Comparison of ENCODE assay signal across 15 cellular contexts in the genomic region with DNA sequence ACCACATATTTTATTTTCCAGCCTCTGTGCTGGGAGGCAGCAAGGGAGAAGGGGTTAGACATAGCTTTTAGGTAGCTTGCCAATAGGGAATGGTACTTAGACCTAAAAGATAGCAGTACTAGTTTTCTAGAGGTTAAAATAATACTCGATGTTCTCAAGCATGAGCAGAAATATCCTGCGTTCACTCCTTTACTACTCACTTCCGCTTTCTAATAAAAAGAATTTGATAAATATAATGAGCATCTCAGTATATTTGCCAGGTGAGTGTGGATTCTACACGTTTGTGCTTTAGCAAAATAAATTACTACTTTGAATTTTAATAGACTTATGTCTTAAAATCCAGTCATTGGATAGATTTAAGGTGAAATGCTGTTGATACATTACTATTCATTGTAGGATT. TPM values are rescaled to one million over a fixed set of nuclear protein-coding genes. Genes with fewer than 3 reads are reported as not detected.
DNase-seq lines count a peak whose midpoint lies in the region; ATAC-seq, FAIRE-seq and TF ChIP-seq lines count a peak whose summit lies in the region.
"Had no signal": no experiment of that assay in that cellular context is flagged by ENCODE, and none has a peak within 500 bp of the region (broad histone marks: within the 10 kb centered on the region; RNA-seq: fewer than 3 reads in every experiment).

No MANE protein-coding gene starts in this region.

- no peak for ATAC-seq in activated T-cell treated with anti-CD3 and anti-CD28 coated beads, Interleukin-2, amount 50 U/mL, for 72 hours (replicated peaks in 1 of 2)
- ATAC-seq in lower lobe of right lung = no peak
- ATAC-seq: Right ventricle myocardium inferior had no signal

- no peaks in the 10 kb centered on the region for H3K27me3 Mint-ChIP-seq in activated T-cell treated with anti-CD3 and anti-CD28 coated beads, Interleukin-2, amount 50 U/mL, for 72 hours (ENCODE audit: low read depth)
- H3K27me3 Mint-ChIP-seq in activated T-helper 2 cell treated with anti-CD3 and anti-CD28 coated beads, Interferon-gamma antibody, Interleukin-2, Interleukin-4, amounts not matched to agents 10 μg/mL and 5 μg/mL and 100 μg/mL, durations not matched to agents 14 hours and 24 hours and 36 hours (ENCODE audit: low read depth) = no peaks in the 10 kb centered on the region
- H3K27me3 Mint-ChIP-seq: activated naive CD8-positive, alpha-beta T cell treated with anti-CD3 and anti-CD28 coated beads, Interleukin-2, amount 10 ng/mL, durations not matched to agents 7 days and 5 days had no signal

- DNase-seq in activated T-cell treated with anti-CD3 and anti-CD28 coated beads, Interleukin-2, amount 50 U/mL, for 72 hours = no peak
- DNase-seq in activated T-cell treated with anti-CD3 and anti-CD28 coated beads for 4 hours = no peak
- DNase-seq in activated T-helper 2 cell treated with anti-CD3 and anti-CD28 coated beads, Interferon-gamma antibody, Interleukin-2, Interleukin-4, amounts not matched to agents 10 μg/mL and 5 μg/mL and 100 μg/mL, durations not matched to agents 14 hours and 24 hours and 36 hours (ENCODE audit: low spot score) = no peak
- no peak for DNase-seq in spleen
- DNase-seq in lower lobe of right lung = no peak
- no peak for DNase-seq in GM10266 (ENCODE audit: extremely low spot score)
- DNase-seq in small intestine = no peak
- DNase-seq: activated CD4-positive, alpha-beta T cell treated with anti-CD3 and anti-CD28 coated beads, Interleukin-2, amount 50 U/mL, for 4 hours; activated naive CD8-positive, alpha-beta T cell treated with anti-CD3 and anti-CD28 coated beads, Interleukin-2, amount 10 ng/mL, durations not matched to agents 7 days and 5 days; NCI-H2029 treated with DMSO at 0.1 percent for 48 hours; NCI-H526 treated with DMSO at 0.1 percent for 48 hours; upper lobe of left lung had no signal

- no peak for TF ChIP-seq CTCF in spleen (IDR thresholded peaks at IDR 0.05 in 8 of 11, conservative IDR thresholded peaks at IDR 0.05 in 3 of 11)
- no peak for TF ChIP-seq CTCF in lower lobe of right lung (IDR thresholded peaks at IDR 0.05)
- no peak for TF ChIP-seq CTCF in GM10266 (IDR thresholded peaks at IDR 0.05; ENCODE audit: control insufficient read depth, insufficient read depth, low read depth, missing control alignments)

- H3K4me3 ChIP-seq in spleen (no peak overlapping the region), lower lobe of right lung (no peak overlapping the region), small intestine (ENCODE audit: low read depth in 1 of 2, low read length in 2 of 2) (no peak overlapping the region)
- H3K4me3 ChIP-seq: cardiac muscle cell, upper lobe of left lung had no signal

- no peaks in the 10 kb centered on the region for H3K27me3 ChIP-seq in spleen (replicated peaks in 1 of 7)
- H3K27me3 ChIP-seq in lower lobe of right lung (ENCODE audit: low read depth) = no peaks in the 10 kb centered on the region
- no peaks in the 10 kb centered on the region for H3K27me3 ChIP-seq in small intestine (ENCODE audit: control insufficient read depth in 2 of 2, insufficient read depth in 2 of 2, low read length in 2 of 2)
- H3K27me3 ChIP-seq: cardiac muscle cell, upper lobe of left lung had no signal

- intact Hi-C loops in activated T-helper 2 cell treated with anti-CD3 and anti-CD28 coated beads, Interferon-gamma antibody, Interleukin-2, Interleukin-4, amounts not matched to agents 10 μg/mL and 5 μg/mL and 100 μg/mL, durations not matched to agents 14 hours and 24 hours and 36 hours (cut with micrococcal nuclease) = loop anchor here (2.0 to 5.0 kb wide), 2 partner anchors 197 to 705 kb away; no protein-coding TSS in a partner anchor
- intact Hi-C loops in spleen (cut with DNase I; ENCODE audit: low total_unique reads) = no loop called here
- intact Hi-C loops in lower lobe of right lung (cut with DNase I) = no loop called here

- peaks cover 23% of the 10 kb centered on the region for H3K36me3 ChIP-seq in KOPT-K1 (ENCODE audit: insufficient read depth, low read length)
- no peaks in the 10 kb centered on the region for H3K36me3 ChIP-seq in spleen
- H3K36me3 ChIP-seq in lower lobe of right lung = no peaks in the 10 kb centered on the region
- no peaks in the 10 kb centered on the region for H3K36me3 ChIP-seq in small intestine (ENCODE audit: control insufficient read depth in 2 of 2, insufficient read depth in 2 of 2, low read length in 2 of 2)
- H3K36me3 ChIP-seq: cardiac muscle cell, upper lobe of left lung had no signal

- FAIRE-seq in small intestine (lab: Jason Lieb, UNC) = no peak

- H3K27ac Mint-ChIP-seq in activated T-cell treated with anti-CD3 and anti-CD28 coated beads, Interleukin-2, amount 50 U/mL, for 72 hours = peak overlapping the region; percentile 98
- H3K27ac Mint-ChIP-seq in activated T-helper 2 cell treated with anti-CD3 and anti-CD28 coated beads, Interferon-gamma antibody, Interleukin-2, Interleukin-4, amounts not matched to agents 10 μg/mL and 5 μg/mL and 100 μg/mL, durations not matched to agents 14 hours and 24 hours and 36 hours = peak overlapping the region; percentile 91
- H3K27ac Mint-ChIP-seq: activated naive CD8-positive, alpha-beta T cell treated with anti-CD3 and anti-CD28 coated beads, Interleukin-2, amount 10 ng/mL, durations not matched to agents 7 days and 5 days had no signal

- H3K4me1 Mint-ChIP-seq in activated T-cell treated with anti-CD3 and anti-CD28 coated beads, Interleukin-2, amount 50 U/mL, for 72 hours (ENCODE audit: low read depth) = peaks cover 90% of the 10 kb centered on the region
- peaks cover 81% of the 10 kb centered on the region for H3K4me1 Mint-ChIP-seq in activated T-helper 2 cell treated with anti-CD3 and anti-CD28 coated beads, Interferon-gamma antibody, Interleukin-2, Interleukin-4, amounts not matched to agents 10 μg/mL and 5 μg/mL and 100 μg/mL, durations not matched to agents 14 hours and 24 hours and 36 hours (ENCODE audit: low read depth)

- WGBS in spleen, 5 donors = 63 to 78% (median 71%) methylated on average over 4 of the region's 4 CpGs
- WGBS in small intestine, 3 donors = 89 to 95% (median 91%) methylated on average over 4 of the region's 4 CpGs

- peak overlapping the region; percentile 57 to 87 for H3K4me3 Mint-ChIP-seq in activated T-cell treated with anti-CD3 and anti-CD28 coated beads, Interleukin-2, amount 50 U/mL, for 72 hours
- peak overlapping the region; percentile 26 for H3K4me3 Mint-ChIP-seq in activated T-helper 2 cell treated with anti-CD3 and anti-CD28 coated beads, Interferon-gamma antibody, Interleukin-2, Interleukin-4, amounts not matched to agents 10 μg/mL and 5 μg/mL and 100 μg/mL, durations not matched to agents 14 hours and 24 hours and 36 hours (ENCODE audit: low read depth)
- H3K4me3 Mint-ChIP-seq: activated naive CD8-positive, alpha-beta T cell treated with anti-CD3 and anti-CD28 coated beads, Interleukin-2, amount 10 ng/mL, durations not matched to agents 7 days and 5 days had no signal

- H3K9me3 ChIP-seq in KOPT-K1 (ENCODE audit: insufficient read depth, low read length, poor library complexity, severe bottlenecking) (no peaks in the 10 kb centered on the region), spleen (no peaks in the 10 kb centered on the region), lower lobe of right lung (no peaks in the 10 kb centered on the region), small intestine (ENCODE audit: control insufficient read depth, low read depth) (no peaks in the 10 kb centered on the region)
- H3K9me3 ChIP-seq: upper lobe of left lung had no signal

- peaks cover 27 to 42% of the 10 kb centered on the region in 2 donors for H3K36me3 Mint-ChIP-seq in activated T-cell treated with anti-CD3 and anti-CD28 coated beads, Interleukin-2, amount 50 U/mL, for 72 hours (ENCODE audit: insufficient read depth in 2 of 2)
- peaks cover 89% of the 10 kb centered on the region for H3K36me3 Mint-ChIP-seq in activated T-helper 2 cell treated with anti-CD3 and anti-CD28 coated beads, Interferon-gamma antibody, Interleukin-2, Interleukin-4, amounts not matched to agents 10 μg/mL and 5 μg/mL and 100 μg/mL, durations not matched to agents 14 hours and 24 hours and 36 hours (ENCODE audit: low read depth)

- TF ChIP-seq POLR2A in spleen (IDR thresholded peaks at IDR 0.05) = no peak

- H3K27ac ChIP-seq in KOPT-K1 (ENCODE audit: low read depth, low read length, poor library complexity, severe bottlenecking) (peak overlapping the region; percentile 24), spleen (peak overlapping the region in 6 of 8 donors; percentile 33 to 96 (median 74)), lower lobe of right lung (no peak overlapping the region), small intestine (ENCODE audit: low read depth in 1 of 2, low read length in 1 of 2) (no peak overlapping the region)
- H3K27ac ChIP-seq: cardiac muscle cell had no signal

- H3K4me1 ChIP-seq in spleen (peaks cover 26 to 100% (median 83%) of the 10 kb centered on the region in 6 donors), lower lobe of right lung (peaks cover 48% of the 10 kb centered on the region), small intestine (ENCODE audit: control insufficient read depth in 2 of 2, insufficient read depth in 1 of 2, low read depth in 1 of 2, low read length in 1 of 2) (peaks cover 0 to 2% of the 10 kb centered on the region in 2 donors)

- H3K9me3 Mint-ChIP-seq in activated T-cell treated with anti-CD3 and anti-CD28 coated beads, Interleukin-2, amount 50 U/mL, for 72 hours = peaks cover 3 to 4% of the 10 kb centered on the region in 2 donors
- peaks cover 11% of the 10 kb centered on the region for H3K9me3 Mint-ChIP-seq in activated T-helper 2 cell treated with anti-CD3 and anti-CD28 coated beads, Interferon-gamma antibody, Interleukin-2, Interleukin-4, amounts not matched to agents 10 μg/mL and 5 μg/mL and 100 μg/mL, durations not matched to agents 14 hours and 24 hours and 36 hours

RNA-seq across cellular contexts. Expression of a gene that starts 39.4 kb away (rescaled TPM):
- 100 to 1,000 TPM; 139 to 153 TPM for total RNA-seq in activated T-cell treated with anti-CD3 and anti-CD28 coated beads, Interleukin-2, amount 50 U/mL, for 72 hours
- 145 and 146 TPM in 2 replicates for total RNA-seq in activated T-helper 2 cell treated with anti-CD3 and anti-CD28 coated beads, Interferon-gamma antibody, Interleukin-2, Interleukin-4, amounts not matched to agents 10 μg/mL and 5 μg/mL and 100 μg/mL, durations not matched to agents 14 hours and 24 hours and 36 hours
- 100 to 1,000 TPM; 106 to 156 (median 130) TPM for total RNA-seq in spleen
- polyA plus RNA-seq in spleen = 10 to 100 TPM; 48.2 to 54.6 (median 51.0) TPM
- 222 TPM for total RNA-seq in lower lobe of right lung
- 10 to 100 TPM; 18.9 to 67.2 (median 29.1) TPM for polyA plus RNA-seq in small intestine

Comparison
In these comparisons a context has a peak if more than half of its experiments do, and no peak if none do; other contexts are left out.
1. H3K27ac ChIP-seq: peak in KOPT-K1 (single experiment) and spleen (6 of 8); none in lower lobe of right lung (single experiment) and small intestine (0 of 2).